ENCODE assay signal across 31 cellular contexts in the genomic region with DNA sequence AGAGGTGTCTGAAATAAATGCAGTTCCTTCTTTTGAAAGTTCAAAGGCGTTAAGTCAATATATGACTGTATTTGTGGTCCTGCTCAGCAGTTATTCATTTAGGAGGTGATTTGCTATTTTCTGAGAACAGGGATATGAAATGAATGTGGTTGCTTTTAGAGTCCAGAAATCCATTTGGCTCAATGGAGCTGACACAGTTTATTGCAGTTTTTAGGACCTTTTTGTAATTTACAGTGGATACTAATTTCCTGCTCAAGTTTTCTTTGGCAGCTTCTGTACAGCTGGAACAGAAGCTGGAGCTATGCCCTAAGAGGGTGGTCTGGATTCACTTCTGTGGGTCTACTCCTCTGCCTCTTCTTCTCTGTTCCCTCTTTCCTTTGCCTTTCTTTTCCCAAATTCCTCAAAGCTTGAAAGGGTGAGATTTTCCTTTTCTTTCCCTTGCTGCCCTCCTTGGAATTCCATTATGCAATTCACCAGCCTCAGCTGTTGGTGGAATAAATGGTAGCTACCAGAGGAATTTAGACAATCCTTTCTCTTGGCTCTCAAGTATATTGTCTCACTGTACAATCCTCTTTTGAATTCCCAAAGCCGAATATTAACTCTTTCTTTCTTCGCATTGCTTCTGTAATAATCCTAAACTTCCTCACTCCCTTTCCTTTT. TPM values are rescaled to one million over a fixed set of nuclear protein-coding genes. Genes with fewer than 3 reads are reported as not detected.
DNase-seq lines count a peak whose midpoint lies in the region; ATAC-seq and TF ChIP-seq lines count a peak whose summit lies in the region.
"Had no signal": no experiment of that assay in that cellular context is flagged by ENCODE, and none has a peak within 500 bp of the region (broad histone marks: within the 10 kb centered on the region; RNA-seq: fewer than 3 reads in every experiment).

No MANE protein-coding gene starts in this region.

- H3K36me3 Mint-ChIP-seq in nephron (ENCODE audit: low read depth) (no peaks in the 10 kb centered on the region), MCF 10A (ENCODE audit: insufficient read depth, unreplicated experiment) (no peaks in the 10 kb centered on the region)
- H3K36me3 Mint-ChIP-seq: CD8-positive, alpha-beta T cell; immature natural killer cell; mesothelial cell of epicardium; natural killer cell had no signal

- DNase-seq in SK-N-SH = no peak
- peak; percentile 36 for DNase-seq in dedifferentiated amniotic fluid mesenchymal stem cell (ENCODE audit: extremely low spot score)
- no peak for DNase-seq in MG63
- DNase-seq in MCF 10A (ENCODE audit: unreplicated experiment) = no peak
- DNase-seq in activated effector memory CD4-positive, alpha-beta T cell treated with Interleukin-2 at 50 U/mL for 16 hours = no peak
- DNase-seq in effector CD4-positive, alpha-beta T cell = no peak
- DNase-seq: activated CD8-positive, alpha-beta T cell treated with anti-CD3 and anti-CD28 coated beads for 36 hours; activated naive CD4-positive, alpha-beta T cell; activated T-cell treated with anti-CD3 and anti-CD28 coated beads for 4 hours; AML-193; amniotic stem cell; caudate nucleus; CD8-positive, alpha-beta T cell; DMS 273 treated with DMSO at 0.1 percent for 48 hours; foreskin melanocyte; immature natural killer cell; left lung; natural killer cell; NCI-H524 treated with DMSO at 0.1 percent for 48 hours; NK-92 treated with Interleukin-12 subunit alpha and Interleukin-12 subunit beta, amount 100 ng/mL, for 24 hours; PC-9; SHP77 treated with DMSO at 0.1 percent for 48 hours; stimulated activated naive CD8-positive, alpha-beta T cell treated with anti-CD3 and anti-CD28 coated beads, Interleukin-15, amount 100 ng/mL, for 72 hours had no signal

- TF ChIP-seq CTCF in SK-N-SH (IDR thresholded peaks at IDR 0.05) (no peak), nephron (IDR thresholded peaks at IDR 0.05; ENCODE audit: unreplicated experiment in 3 of 3) (no peak), MCF 10A (IDR thresholded peaks at IDR 0.05; ENCODE audit: unreplicated experiment) (no peak)

- H3K27me3 ChIP-seq in SK-N-SH (ENCODE audit: insufficient read depth) = no peaks in the 10 kb centered on the region
- H3K27me3 ChIP-seq in MG63 = no peaks in the 10 kb centered on the region
- H3K27me3 ChIP-seq: left lung had no signal

- H3K9me3 ChIP-seq in SK-N-SH (no peaks in the 10 kb centered on the region), MG63 (0 out of 2 replicates have a peak, but pooled peaks cover 1% of the 10 kb centered on the region)
- H3K9me3 ChIP-seq: left lung had no signal

- H3K9ac ChIP-seq in SK-N-SH = no peak overlapping the region

- H3K27ac ChIP-seq in SK-N-SH (ENCODE audit: low read depth in 2 of 2, low read length in 1 of 2) = peak overlapping the region; percentile 31 to 39; a peak in 2 of 4 replicates
- H3K27ac ChIP-seq: 22Rv1, epithelial cell of prostate, left lung had no signal

- H3K27me3 Mint-ChIP-seq in nephron (ENCODE audit: low read depth) (no peaks in the 10 kb centered on the region), MCF 10A (ENCODE audit: insufficient read depth, unreplicated experiment) (no peaks in the 10 kb centered on the region)

- TF ChIP-seq RAD21 in SK-N-SH (IDR thresholded peaks at IDR 0.05; ENCODE audit: low read length) = no peak

- no peaks in the 10 kb centered on the region for H3K9me2 ChIP-seq in SK-N-SH

- intact Hi-C loops in MCF 10A (cut with micrococcal nuclease) = no loop called here

- no TSS peak for BruUV-seq in MCF 10A (replicated peaks; lab: Mats Ljungman, UMichigan)

- 95% methylated on average over 3 of the region's 3 CpGs for WGBS in SK-N-SH (ENCODE audit: low lambda C conversion rate)

- H3K4me3 Mint-ChIP-seq in nephron = no peak overlapping the region
- no peak overlapping the region for H3K4me3 Mint-ChIP-seq in MCF 10A (ENCODE audit: unreplicated experiment)
- H3K4me3 Mint-ChIP-seq: activated CD8-positive, alpha-beta T cell treated with anti-CD3 and anti-CD28 coated beads for 36 hours; CD8-positive, alpha-beta T cell; immature natural killer cell; mesothelial cell of epicardium; natural killer cell; stimulated activated naive CD8-positive, alpha-beta T cell treated with anti-CD3 and anti-CD28 coated beads, Interleukin-15, amount 100 ng/mL, for 72 hours had no signal

- 0 out of 2 replicates have a peak overlapping the region, but pooled peaks have one; percentile 16 for H3K4me2 ChIP-seq in SK-N-SH
- H3K4me2 ChIP-seq: PC-9 had no signal

- peaks cover 93% of the 10 kb centered on the region for H3K79me2 ChIP-seq in SK-N-SH (ENCODE audit: insufficient read depth)

- no peak overlapping the region for H3K4me3 ChIP-seq in SK-N-SH (ENCODE audit: low read depth in 2 of 2, low read length in 1 of 2)
- no peak overlapping the region for H3K4me3 ChIP-seq in MG63
- H3K4me3 ChIP-seq: K562, left lung, PC-9 had no signal

- peaks cover 18% of the 10 kb centered on the region for H3F3A ChIP-seq in SK-N-SH (replicated peaks; ENCODE audit: insufficient read depth)

- peaks cover 0 to 31% of the 10 kb centered on the region in 2 experiments for H3K36me3 ChIP-seq in SK-N-SH (replicated peaks in 1 of 2; ENCODE audit: control insufficient read depth in 1 of 2, insufficient read depth in 2 of 2, low read length in 1 of 2)
- H3K36me3 ChIP-seq in MG63 = no peaks in the 10 kb centered on the region
- H3K36me3 ChIP-seq: left lung had no signal

- H3K4me1 Mint-ChIP-seq in nephron (peaks cover 26% of the 10 kb centered on the region), MCF 10A (ENCODE audit: insufficient read depth, unreplicated experiment) (peaks cover 7% of the 10 kb centered on the region)
- H3K4me1 Mint-ChIP-seq: immature natural killer cell; natural killer cell; stimulated activated naive CD8-positive, alpha-beta T cell treated with anti-CD3 and anti-CD28 coated beads, Interleukin-15, amount 100 ng/mL, for 72 hours had no signal

- peaks cover 0 to 18% of the 10 kb centered on the region in 2 experiments; a peak in 3 of 4 replicates for H3K4me1 ChIP-seq in SK-N-SH (ENCODE audit: control insufficient read depth in 1 of 2, insufficient read depth in 2 of 2, low read depth in 1 of 2, low read length in 1 of 2)
- H3K4me1 ChIP-seq: left lung had no signal

- TF ChIP-seq EP300 in SK-N-SH (IDR thresholded peaks at IDR 0.05; ENCODE audit: borderline replicate concordance in 1 of 2, low read depth in 1 of 2, low read length in 1 of 2) = no peak

- H3K27ac Mint-ChIP-seq in nephron (peak overlapping the region; percentile 36 to 51 (median 40)), MCF 10A (ENCODE audit: low read depth, unreplicated experiment) (no peak overlapping the region)
- H3K27ac Mint-ChIP-seq: activated CD8-positive, alpha-beta T cell treated with anti-CD3 and anti-CD28 coated beads for 36 hours; CD8-positive, alpha-beta T cell; immature natural killer cell; mesothelial cell of epicardium; natural killer cell; stimulated activated naive CD8-positive, alpha-beta T cell treated with anti-CD3 and anti-CD28 coated beads, Interleukin-15, amount 100 ng/mL, for 72 hours had no signal

- ATAC-seq in SK-N-SH treated with all-trans-retinoic acid at 6 μM for 48 hours = no peak; the same call in 2 of the 3 replicates
- ATAC-seq: activated CD4-positive, CD25-positive, alpha-beta regulatory T cell treated with anti-CD3 and anti-CD28 coated beads, Interleukin-2, amount 50 U/mL, for 24 hours; activated CD8-positive, alpha-beta T cell treated with anti-CD3 and anti-CD28 coated beads for 36 hours; CD8-positive, alpha-beta T cell; K562; left lung; natural killer cell; stimulated activated naive CD8-positive, alpha-beta T cell treated with anti-CD3 and anti-CD28 coated beads, Interleukin-15, amount 100 ng/mL, for 72 hours had no signal

- CTCF ChIA-PET in SK-N-SH (lab: Yijun Ruan, JAX) = interaction anchor here (1.4 kb wide), 1 partner anchor 22 kb away, joined by 6 read pairs; no protein-coding TSS in a partner anchor
- CTCF ChIA-PET in MCF 10A (lab: Yijun Ruan, JAX) = interaction anchor here (0.6 to 1.5 kb wide), 3 partner anchors 26 to 1118 kb away, joined by 3 to 4 read pairs (median 3); no protein-coding TSS in a partner anchor

- 0 out of 2 replicates have a peak, but pooled peaks cover 6% of the 10 kb centered on the region for H4K20me1 ChIP-seq in SK-N-SH (ENCODE audit: insufficient read depth)

- POLR2A ChIA-PET in SK-N-SH (lab: Yijun Ruan, JAX) = no interaction called here
- POLR2A ChIA-PET in MCF 10A (lab: Yijun Ruan, JAX) = no interaction called here

- H3K9me3 Mint-ChIP-seq in nephron (no peaks in the 10 kb centered on the region), MCF 10A (ENCODE audit: unreplicated experiment) (no peaks in the 10 kb centered on the region)
- H3K9me3 Mint-ChIP-seq: activated CD8-positive, alpha-beta T cell treated with anti-CD3 and anti-CD28 coated beads for 36 hours; CD8-positive, alpha-beta T cell; mesothelial cell of epicardium; natural killer cell; stimulated activated naive CD8-positive, alpha-beta T cell treated with anti-CD3 and anti-CD28 coated beads, Interleukin-15, amount 100 ng/mL, for 72 hours had no signal

- H2AFZ ChIP-seq in SK-N-SH (ENCODE audit: low read depth) = no peak overlapping the region
- H2AFZ ChIP-seq: PC-9 had no signal

TF ChIP-seq in SK-N-SH, 30 proteins besides CTCF, POLR2A, EP300 and RAD21 (continues in another document):
- TF ChIP-seq GATA2 (CRISPR knock-in tag; IDR thresholded peaks at IDR 0.05) (no peak), MEF2A (IDR thresholded peaks at IDR 0.05; ENCODE audit: borderline replicate concordance, low read depth) (no peak), FOSL2 (IDR thresholded peaks at IDR 0.05; ENCODE audit: borderline replicate concordance, low read depth) (no peak), FOXM1 (IDR thresholded peaks at IDR 0.05; ENCODE audit: low read depth) (no peak)

TF ChIP-seq in SK-N-SH treated with all-trans-retinoic acid at 6 μM for 48 hours, 23 proteins besides CTCF, POLR2A, EP300 and RAD21:
- TF ChIP-seq ZNF70 (CRISPR knock-in tag; IDR thresholded peaks at IDR 0.05) (no peak), ZFP3 (CRISPR knock-in tag; IDR thresholded peaks at IDR 0.05) (no peak)

RNA-seq across cellular contexts. Expression of gene ITGBL1, which starts 39.9 kb away (rescaled TPM):
- 78.7 and 90.0 TPM in 2 replicates for polyA plus RNA-seq in SK-N-SH (2012; rRNA removed)
- polyA plus RNA-seq in SK-N-SH (2012; cell fraction: cytosol; rRNA removed) = 114 and 131 TPM in 2 replicates
- 52.8 and 78.7 TPM in 2 replicates for polyA plus RNA-seq in SK-N-SH (2012; cell fraction: nucleus; rRNA removed)
- total RNA-seq in MG63 (2014; rRNA removed; shearing (Covaris generic); ENCODE audit: low replicate concordance) = 9.4 and 11.6 TPM in 2 replicates
- total RNA-seq in MCF 10A (2022) = 0.17 TPM in 1 of 2 replicates, not detected in the other
- total RNA-seq: activated CD8-positive, alpha-beta T cell treated with anti-CD3 and anti-CD28 coated beads for 36 hours; CD8-positive, alpha-beta T cell; G401; natural killer cell had no signal
- polyA plus RNA-seq: immature natural killer cell had no signal
